Comparison of ENCODE assay signal across 8 cellular contexts in the genomic region with DNA sequence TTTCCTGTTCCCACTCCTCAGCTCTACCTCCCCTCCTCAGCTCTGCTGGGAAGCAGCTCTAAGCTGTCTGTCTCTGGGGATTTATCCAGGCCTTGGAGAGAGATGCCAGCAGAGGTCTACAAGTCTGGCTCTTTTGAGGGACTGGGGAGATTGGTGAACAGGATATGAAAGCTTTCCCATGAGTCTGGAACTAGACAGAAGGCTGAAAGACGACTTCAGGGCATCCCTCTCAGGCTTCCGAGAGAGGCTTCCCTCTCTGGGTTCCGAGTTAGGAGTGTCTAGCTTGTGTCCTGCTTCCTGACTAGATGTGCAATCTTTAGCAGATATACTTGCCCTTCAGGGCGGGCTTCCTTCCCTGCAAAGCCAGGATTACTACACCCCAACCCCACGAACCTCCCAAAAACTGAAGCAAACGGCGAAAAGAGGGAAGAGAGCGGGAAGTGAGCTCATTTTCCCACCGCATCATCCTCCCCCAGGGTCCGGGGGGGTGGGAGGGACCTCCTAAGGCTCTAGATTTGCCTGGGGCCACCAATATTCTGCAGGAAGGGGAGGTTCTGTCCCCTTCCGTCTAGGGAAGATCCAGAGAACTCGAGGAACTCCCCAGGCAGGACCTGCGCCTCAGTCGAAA. TPM values are rescaled to one million over a fixed set of nuclear protein-coding genes. Genes with fewer than 3 reads are reported as not detected.
DNase-seq lines count a peak whose midpoint lies in the region; ATAC-seq and TF ChIP-seq lines count a peak whose summit lies in the region.

No MANE protein-coding gene starts in this region.

- no peaks in the 10 kb centered on the region for H3K27me3 ChIP-seq in OCI-LY3 (ENCODE audit: low read depth, low read length)

- H3K36me3 Mint-ChIP-seq in central memory CD8-positive, alpha-beta T cell (ENCODE audit: insufficient read depth) = peaks cover 14% of the 10 kb centered on the region

- intact Hi-C loops in left colon (cut with DNase I, micrococcal nuclease) = no loop called here

- H3K36me3 ChIP-seq in OCI-LY3 (replicated peaks; ENCODE audit: low read depth, low read length) = peaks cover 9% of the 10 kb centered on the region

- 0 out of 2 replicates have a peak overlapping the region, but pooled peaks have one; percentile 62 for H2AFZ ChIP-seq in OCI-LY3 (ENCODE audit: low read depth, low read length)

- H3K9me3 ChIP-seq in OCI-LY3 (ENCODE audit: insufficient read depth, low read length) = no peaks in the 10 kb centered on the region

- ATAC-seq in central memory CD8-positive, alpha-beta T cell (replicated peaks; ENCODE audit: extremely low read depth, poor library complexity, severe bottlenecking) = peak; percentile 33
- ATAC-seq in left colon = peak; percentile 54
- peak; percentile 21 for ATAC-seq in stimulated activated naive CD8-positive, alpha-beta T cell treated with anti-CD3 and anti-CD28 coated beads, Interleukin-15, amount 100 ng/mL, for 72 hours

- H3K27ac Mint-ChIP-seq in central memory CD8-positive, alpha-beta T cell (ENCODE audit: low read depth) = peak overlapping the region; percentile 92
- peak overlapping the region; percentile 98 to 99 for H3K27ac Mint-ChIP-seq in stimulated activated naive CD8-positive, alpha-beta T cell treated with anti-CD3 and anti-CD28 coated beads, Interleukin-15, amount 100 ng/mL, for 72 hours

- peaks cover 10% of the 10 kb centered on the region for H3K79me2 ChIP-seq in OCI-LY3 (ENCODE audit: low read length)

- peak overlapping the region; percentile 91 for H3K4me2 ChIP-seq in OCI-LY3 (ENCODE audit: low read length)

- H3K27ac ChIP-seq in OCI-LY3 (ENCODE audit: low read length) = peak overlapping the region; percentile 48

- in situ Hi-C loops in KBM-7 (cut with MboI; ENCODE audit: low pct_unique_long_range_greater_than_20kb, low sequenced_read_pairs) = no loop called here

- TF ChIP-seq CTCF in OCI-LY3 (IDR thresholded peaks at IDR 0.05; ENCODE audit: low read depth, low read length) = no peak

- peaks cover 15% of the 10 kb centered on the region for H3K4me1 ChIP-seq in OCI-LY3 (ENCODE audit: low read length)

- no peaks in the 10 kb centered on the region for H3K9me3 Mint-ChIP-seq in central memory CD8-positive, alpha-beta T cell
- no peaks in the 10 kb centered on the region for H3K9me3 Mint-ChIP-seq in stimulated activated naive CD8-positive, alpha-beta T cell treated with anti-CD3 and anti-CD28 coated beads, Interleukin-15, amount 100 ng/mL, for 72 hours

- DNase-seq in NCI-H1092 treated with DMSO at 0.1 percent for 48 hours (lab: John Stamatoyannopoulos, UW) = peak; percentile 21
- no peak for DNase-seq in NCI-H1092 (lab: John Stamatoyannopoulos, UW)
- DNase-seq in HCEC 1CT = peak; percentile 40
- no peak for DNase-seq in central memory CD8-positive, alpha-beta T cell (ENCODE audit: low spot score in 2 of 2)
- DNase-seq in left colon = peak; percentile 26 to 38
- no peak for DNase-seq in stimulated activated naive CD8-positive, alpha-beta T cell treated with anti-CD3 and anti-CD28 coated beads, Interleukin-15, amount 100 ng/mL, for 72 hours
- no peak for DNase-seq in KBM-7

- H3K9ac ChIP-seq in OCI-LY3 (ENCODE audit: low read length) = peak overlapping the region; percentile 90

- no peaks in the 10 kb centered on the region for H3K27me3 Mint-ChIP-seq in central memory CD8-positive, alpha-beta T cell
- H3K27me3 Mint-ChIP-seq in stimulated activated naive CD8-positive, alpha-beta T cell treated with anti-CD3 and anti-CD28 coated beads, Interleukin-15, amount 100 ng/mL, for 72 hours = no peaks in the 10 kb centered on the region

- peak overlapping the region; percentile 81 for H3K4me3 ChIP-seq in OCI-LY3 (ENCODE audit: low read length)

- peaks cover 32% of the 10 kb centered on the region for H3K4me1 Mint-ChIP-seq in central memory CD8-positive, alpha-beta T cell
- peaks cover 42% of the 10 kb centered on the region for H3K4me1 Mint-ChIP-seq in stimulated activated naive CD8-positive, alpha-beta T cell treated with anti-CD3 and anti-CD28 coated beads, Interleukin-15, amount 100 ng/mL, for 72 hours

- H3K4me3 Mint-ChIP-seq in central memory CD8-positive, alpha-beta T cell = peak overlapping the region; percentile 97
- H3K4me3 Mint-ChIP-seq in stimulated activated naive CD8-positive, alpha-beta T cell treated with anti-CD3 and anti-CD28 coated beads, Interleukin-15, amount 100 ng/mL, for 72 hours = peak overlapping the region; percentile 94 to 98

- H4K20me1 ChIP-seq in OCI-LY3 (ENCODE audit: insufficient read depth, low read length) = no peaks in the 10 kb centered on the region

RNA-seq across cellular contexts. Expression of a gene that starts 0.6 kb away (rescaled TPM):
- 10 to 100 TPM; 16.1 to 16.2 TPM for total RNA-seq in left colon

RNA-seq across cellular contexts. Expression of a gene that starts 47.2 kb away (rescaled TPM):
- 10 to 100 TPM; 19.4 to 21.4 TPM for total RNA-seq in left colon

RNA-seq across cellular contexts. Expression of a gene that starts 55.1 kb away (rescaled TPM):
- total RNA-seq in left colon = under 1 TPM; 0.24 to 0.28 TPM

Comparison
In these comparisons a context has a peak if more than half of its experiments do, and no peak if none do; other contexts are left out.
1. DNase-seq: peak in NCI-H1092 treated with DMSO at 0.1 percent for 48 hours (single experiment), HCEC 1CT (single experiment) and left colon (2 of 2); none in NCI-H1092 (single experiment), central memory CD8-positive, alpha-beta T cell (0 of 2), stimulated activated naive CD8-positive, alpha-beta T cell treated with anti-CD3 and anti-CD28 coated beads, Interleukin-15, amount 100 ng/mL, for 72 hours (0 of 2) and KBM-7 (single experiment).
2. Peak in every context shown above with its lines, with median percentiles within 50 percentile points of each other: ATAC-seq.